ENCODE assay signal across 15 cellular contexts in the genomic region with DNA sequence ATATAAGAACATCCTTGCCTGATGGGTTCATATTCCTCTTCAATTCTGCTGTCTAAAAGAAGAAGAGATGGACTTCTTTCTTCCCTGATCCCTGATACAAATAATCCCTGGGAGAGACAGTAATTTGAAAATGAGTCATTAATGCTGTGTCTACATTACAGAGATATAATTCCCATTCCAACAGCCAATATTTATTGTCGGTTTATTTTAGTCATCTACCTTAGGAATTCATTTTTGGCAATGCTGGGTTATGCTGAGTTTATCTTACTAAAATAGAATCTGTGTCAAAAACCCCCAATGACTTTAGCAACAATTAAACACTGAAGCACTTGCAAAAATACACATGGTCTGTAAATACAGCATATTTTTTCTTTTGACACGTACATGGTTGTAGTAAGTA. TPM values are rescaled to one million over a fixed set of nuclear protein-coding genes. Genes with fewer than 3 reads are reported as not detected.
DNase-seq lines count a peak whose midpoint lies in the region; ATAC-seq and TF ChIP-seq lines count a peak whose summit lies in the region.
"Had no signal": no experiment of that assay in that cellular context is flagged by ENCODE, and none has a peak within 500 bp of the region (broad histone marks: within the 10 kb centered on the region; RNA-seq: fewer than 3 reads in every experiment).

No MANE protein-coding gene starts in this region.

- no peaks in the 10 kb centered on the region for H3K79me1 ChIP-seq in mesenchymal stem cell (replicated peaks; ENCODE audit: low read length, poor library complexity, severe bottlenecking)

- H3K23ac ChIP-seq in mesenchymal stem cell (ENCODE audit: low read length in 2 of 2): no peak overlapping the region

- TF ChIP-seq POLR2A in breast epithelium (IDR thresholded peaks at IDR 0.05): no peak

- ATAC-seq in HG03460 (IDR thresholded peaks at IDR 0.05; ENCODE audit: unreplicated experiment): no peak
- ATAC-seq: heart left ventricle, Right ventricle myocardium inferior had no signal

- H2BK12ac ChIP-seq in mesenchymal stem cell (ENCODE audit: low read length in 2 of 2): peak overlapping the region; percentile 93 to 95

- POLR2A ChIA-PET in MCF 10A (lab: Yijun Ruan, JAX): interaction anchor here (1.4 kb wide), 1 partner anchor 29 kb away, joined by 3 read pairs; no protein-coding TSS in a partner anchor

- in situ Hi-C loops in astrocyte of the spinal cord (cut with HindIII; ENCODE audit: low sequenced_read_pairs): no loop called here
- in situ Hi-C loops in ACHN (cut with HindIII; ENCODE audit: low pct_ligation_motif_present, low pct_unique_long_range_greater_than_20kb, low sequenced_read_pairs): no loop called here

- H3K9ac ChIP-seq in mesenchymal stem cell (ENCODE audit: low read length): peak overlapping the region; percentile 62

- DNase-seq in MCF 10A (ENCODE audit: unreplicated experiment): peak; percentile 26
- DNase-seq in breast epithelium (ENCODE audit: low spot score in 2 of 2): no peak
- DNase-seq in astrocyte of the spinal cord (ENCODE audit: low read depth, low spot score): peak; percentile 85
- peak; percentile 77 for DNase-seq in mesenchymal stem cell
- no peak for DNase-seq in effector CD8-positive, alpha-beta T cell (lab: John Stamatoyannopoulos, UW)
- DNase-seq in GF-D8 (lab: John Stamatoyannopoulos, UW): no peak
- DNase-seq in ACHN: no peak
- DNase-seq: activated CD4-positive, alpha-beta T cell treated with anti-CD3 and anti-CD28 coated beads, Interleukin-2, amount 50 U/mL, for 1 hour; anterior cingulate cortex; heart left ventricle; NCI-H526 treated with DMSO at 0.1 percent for 48 hours had no signal

- H2AFZ ChIP-seq in mesenchymal stem cell (ENCODE audit: low read depth, low read length): no peak overlapping the region

- H3K4me1 Mint-ChIP-seq in MCF 10A (ENCODE audit: insufficient read depth, unreplicated experiment): peaks cover 27% of the 10 kb centered on the region

- intact Hi-C loops in MCF 10A (cut with micrococcal nuclease) (no loop called here), breast epithelium (cut with DNase I; ENCODE audit: low total_unique reads) (no loop called here)

- H3K27ac ChIP-seq in breast epithelium: no peak overlapping the region
- H3K27ac ChIP-seq in mesenchymal stem cell (ENCODE audit: low read length, poor library complexity, severe bottlenecking): no peak overlapping the region

- no peaks in the 10 kb centered on the region for H3K27me3 Mint-ChIP-seq in MCF 10A (ENCODE audit: insufficient read depth, unreplicated experiment)

- H3K4me3 Mint-ChIP-seq in MCF 10A (ENCODE audit: unreplicated experiment): no peak overlapping the region
- H3K4me3 Mint-ChIP-seq: endodermal cell, neural crest cell had no signal

- no peak overlapping the region for H3K4me2 ChIP-seq in mesenchymal stem cell (ENCODE audit: low read length, poor library complexity, severe bottlenecking)

- CTCF ChIA-PET in MCF 10A (lab: Yijun Ruan, JAX): interaction anchor here (0.9 to 9.0 kb wide), 7 partner anchors 11 to 191 kb away, joined by 3 to 237 read pairs (median 24); a partner anchor contains a TSS

- H2BK120ac ChIP-seq in mesenchymal stem cell (ENCODE audit: low read depth, low read length): no peak overlapping the region

- H3K27ac Mint-ChIP-seq in MCF 10A (ENCODE audit: low read depth, unreplicated experiment): no peak overlapping the region
- H3K27ac Mint-ChIP-seq: endodermal cell had no signal

- H3K4me1 ChIP-seq in breast epithelium (no peaks in the 10 kb centered on the region), mesenchymal stem cell (ENCODE audit: control insufficient read depth, insufficient read depth, low read depth, low read length) (peaks cover 18% of the 10 kb centered on the region)

- no peak overlapping the region for H2BK15ac ChIP-seq in mesenchymal stem cell (ENCODE audit: low read depth, poor library complexity, severe bottlenecking)

- no peak overlapping the region for H4K8ac ChIP-seq in mesenchymal stem cell (ENCODE audit: low read length)

- no peak overlapping the region for H3K4me3 ChIP-seq in breast epithelium
- no peak overlapping the region for H3K4me3 ChIP-seq in astrocyte of the spinal cord (ENCODE audit: low read depth, low read length)
- H3K4me3 ChIP-seq in mesenchymal stem cell (ENCODE audit: insufficient read depth in 1 of 2, low read depth in 1 of 2, low read length in 2 of 2): peak overlapping the region in 1 of 2 experiments; percentile 38
- H3K4me3 ChIP-seq: heart left ventricle had no signal

- no TSS peak for BruUV-seq in MCF 10A (replicated peaks; lab: Mats Ljungman, UMichigan)

- H3K36me3 ChIP-seq in breast epithelium (no peaks in the 10 kb centered on the region), mesenchymal stem cell (ENCODE audit: control insufficient read depth in 1 of 2, insufficient read depth in 2 of 2, low read depth in 1 of 2, low read length in 2 of 2) (no peaks in the 10 kb centered on the region)
- H3K36me3 ChIP-seq: heart left ventricle had no signal

- H3K18ac ChIP-seq in mesenchymal stem cell (ENCODE audit: low read depth in 1 of 2, low read length in 2 of 2): peak overlapping the region in 1 of 2 experiments; percentile 89

- WGBS in mesenchymal stem cell: 56% methylated on average over 1 of the region's 2 CpGs

- no peak overlapping the region for H4K91ac ChIP-seq in mesenchymal stem cell (ENCODE audit: low read length)

- no peak for TF ChIP-seq CTCF in MCF 10A (IDR thresholded peaks at IDR 0.05; ENCODE audit: unreplicated experiment)
- TF ChIP-seq CTCF in breast epithelium (IDR thresholded peaks at IDR 0.05): no peak
- TF ChIP-seq CTCF in astrocyte of the spinal cord (IDR thresholded peaks at IDR 0.05; ENCODE audit: low read depth, low read length): no peak

- H3K14ac ChIP-seq in mesenchymal stem cell (ENCODE audit: low read length in 2 of 2): no peak overlapping the region

- no peak overlapping the region for H2AK5ac ChIP-seq in mesenchymal stem cell (ENCODE audit: low read length, severe bottlenecking)

- peak overlapping the region in 1 of 2 experiments; percentile 75 for H3K4ac ChIP-seq in mesenchymal stem cell (ENCODE audit: low read depth in 1 of 2, low read length in 2 of 2)

- no peaks in the 10 kb centered on the region for H3K36me3 Mint-ChIP-seq in MCF 10A (ENCODE audit: insufficient read depth, unreplicated experiment)

- no peak overlapping the region for H2BK5ac ChIP-seq in mesenchymal stem cell (ENCODE audit: low read depth, low read length, poor library complexity, severe bottlenecking)

- no peaks in the 10 kb centered on the region for H3K9me3 ChIP-seq in breast epithelium
- no peaks in the 10 kb centered on the region for H3K9me3 ChIP-seq in mesenchymal stem cell (ENCODE audit: control insufficient read depth, low read length)
- H3K9me3 ChIP-seq: heart left ventricle had no signal

- H3K9me3 Mint-ChIP-seq in MCF 10A (ENCODE audit: unreplicated experiment): no peaks in the 10 kb centered on the region
- H3K9me3 Mint-ChIP-seq: endodermal cell, neural crest cell had no signal

- H3K27me3 ChIP-seq in breast epithelium: no peaks in the 10 kb centered on the region
- no peaks in the 10 kb centered on the region for H3K27me3 ChIP-seq in mesenchymal stem cell (ENCODE audit: control insufficient read depth in 1 of 2, insufficient read depth in 1 of 2, low read length in 2 of 2)
- H3K27me3 ChIP-seq: heart left ventricle had no signal

RNA-seq across cellular contexts. Expression of a gene that starts 23.9 kb away (rescaled TPM):
- 0.25 and 0.56 TPM in 2 replicates for total RNA-seq in MCF 10A (2022)
- total RNA-seq in breast epithelium: under 1 TPM; 0.33 to 0.48 (median 0.44) TPM
- polyA plus RNA-seq in mesenchymal stem cell (2013, experiment 1 of 2): 0.93 TPM
- polyA plus RNA-seq in mesenchymal stem cell (2013, experiment 2 of 2): 0.85 TPM
- total RNA-seq: Right ventricle myocardium inferior had no signal

Comparison
In these comparisons a context has a peak if more than half of its experiments do, and no peak if none do; other contexts are left out.
1. DNase-seq: peak in MCF 10A (single experiment), astrocyte of the spinal cord (single experiment) and mesenchymal stem cell (single experiment); none in breast epithelium (0 of 2), effector CD8-positive, alpha-beta T cell (single experiment), GF-D8 (single experiment) and ACHN (single experiment).